Comparison of ENCODE assay signal across 1 cellular context in the genomic region with DNA sequence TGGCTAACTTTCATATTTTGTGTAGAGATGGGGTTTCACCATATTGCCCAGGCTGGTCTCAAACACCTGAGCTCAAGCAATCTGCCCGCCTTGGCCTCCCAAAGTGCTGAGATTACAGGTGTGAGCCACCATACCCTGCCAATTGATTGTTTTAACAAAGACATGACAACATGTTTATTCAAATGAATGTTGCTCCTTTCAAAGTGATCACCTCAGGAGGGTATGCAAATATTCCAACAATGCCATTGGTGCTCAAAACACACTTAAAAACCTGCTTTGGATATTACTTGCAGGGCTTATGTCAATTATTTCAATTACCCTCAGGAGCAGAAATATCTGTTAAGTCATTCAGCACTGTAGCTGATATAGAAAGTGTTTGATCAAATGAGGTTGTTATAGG.
TF ChIP-seq lines count a peak whose summit lies in the region.

No MANE protein-coding gene starts in this region.

TF ChIP-seq in H1, 55 proteins besides CTCF, POLR2A, EP300 and RAD21:
- TF ChIP-seq, protein P1, sequence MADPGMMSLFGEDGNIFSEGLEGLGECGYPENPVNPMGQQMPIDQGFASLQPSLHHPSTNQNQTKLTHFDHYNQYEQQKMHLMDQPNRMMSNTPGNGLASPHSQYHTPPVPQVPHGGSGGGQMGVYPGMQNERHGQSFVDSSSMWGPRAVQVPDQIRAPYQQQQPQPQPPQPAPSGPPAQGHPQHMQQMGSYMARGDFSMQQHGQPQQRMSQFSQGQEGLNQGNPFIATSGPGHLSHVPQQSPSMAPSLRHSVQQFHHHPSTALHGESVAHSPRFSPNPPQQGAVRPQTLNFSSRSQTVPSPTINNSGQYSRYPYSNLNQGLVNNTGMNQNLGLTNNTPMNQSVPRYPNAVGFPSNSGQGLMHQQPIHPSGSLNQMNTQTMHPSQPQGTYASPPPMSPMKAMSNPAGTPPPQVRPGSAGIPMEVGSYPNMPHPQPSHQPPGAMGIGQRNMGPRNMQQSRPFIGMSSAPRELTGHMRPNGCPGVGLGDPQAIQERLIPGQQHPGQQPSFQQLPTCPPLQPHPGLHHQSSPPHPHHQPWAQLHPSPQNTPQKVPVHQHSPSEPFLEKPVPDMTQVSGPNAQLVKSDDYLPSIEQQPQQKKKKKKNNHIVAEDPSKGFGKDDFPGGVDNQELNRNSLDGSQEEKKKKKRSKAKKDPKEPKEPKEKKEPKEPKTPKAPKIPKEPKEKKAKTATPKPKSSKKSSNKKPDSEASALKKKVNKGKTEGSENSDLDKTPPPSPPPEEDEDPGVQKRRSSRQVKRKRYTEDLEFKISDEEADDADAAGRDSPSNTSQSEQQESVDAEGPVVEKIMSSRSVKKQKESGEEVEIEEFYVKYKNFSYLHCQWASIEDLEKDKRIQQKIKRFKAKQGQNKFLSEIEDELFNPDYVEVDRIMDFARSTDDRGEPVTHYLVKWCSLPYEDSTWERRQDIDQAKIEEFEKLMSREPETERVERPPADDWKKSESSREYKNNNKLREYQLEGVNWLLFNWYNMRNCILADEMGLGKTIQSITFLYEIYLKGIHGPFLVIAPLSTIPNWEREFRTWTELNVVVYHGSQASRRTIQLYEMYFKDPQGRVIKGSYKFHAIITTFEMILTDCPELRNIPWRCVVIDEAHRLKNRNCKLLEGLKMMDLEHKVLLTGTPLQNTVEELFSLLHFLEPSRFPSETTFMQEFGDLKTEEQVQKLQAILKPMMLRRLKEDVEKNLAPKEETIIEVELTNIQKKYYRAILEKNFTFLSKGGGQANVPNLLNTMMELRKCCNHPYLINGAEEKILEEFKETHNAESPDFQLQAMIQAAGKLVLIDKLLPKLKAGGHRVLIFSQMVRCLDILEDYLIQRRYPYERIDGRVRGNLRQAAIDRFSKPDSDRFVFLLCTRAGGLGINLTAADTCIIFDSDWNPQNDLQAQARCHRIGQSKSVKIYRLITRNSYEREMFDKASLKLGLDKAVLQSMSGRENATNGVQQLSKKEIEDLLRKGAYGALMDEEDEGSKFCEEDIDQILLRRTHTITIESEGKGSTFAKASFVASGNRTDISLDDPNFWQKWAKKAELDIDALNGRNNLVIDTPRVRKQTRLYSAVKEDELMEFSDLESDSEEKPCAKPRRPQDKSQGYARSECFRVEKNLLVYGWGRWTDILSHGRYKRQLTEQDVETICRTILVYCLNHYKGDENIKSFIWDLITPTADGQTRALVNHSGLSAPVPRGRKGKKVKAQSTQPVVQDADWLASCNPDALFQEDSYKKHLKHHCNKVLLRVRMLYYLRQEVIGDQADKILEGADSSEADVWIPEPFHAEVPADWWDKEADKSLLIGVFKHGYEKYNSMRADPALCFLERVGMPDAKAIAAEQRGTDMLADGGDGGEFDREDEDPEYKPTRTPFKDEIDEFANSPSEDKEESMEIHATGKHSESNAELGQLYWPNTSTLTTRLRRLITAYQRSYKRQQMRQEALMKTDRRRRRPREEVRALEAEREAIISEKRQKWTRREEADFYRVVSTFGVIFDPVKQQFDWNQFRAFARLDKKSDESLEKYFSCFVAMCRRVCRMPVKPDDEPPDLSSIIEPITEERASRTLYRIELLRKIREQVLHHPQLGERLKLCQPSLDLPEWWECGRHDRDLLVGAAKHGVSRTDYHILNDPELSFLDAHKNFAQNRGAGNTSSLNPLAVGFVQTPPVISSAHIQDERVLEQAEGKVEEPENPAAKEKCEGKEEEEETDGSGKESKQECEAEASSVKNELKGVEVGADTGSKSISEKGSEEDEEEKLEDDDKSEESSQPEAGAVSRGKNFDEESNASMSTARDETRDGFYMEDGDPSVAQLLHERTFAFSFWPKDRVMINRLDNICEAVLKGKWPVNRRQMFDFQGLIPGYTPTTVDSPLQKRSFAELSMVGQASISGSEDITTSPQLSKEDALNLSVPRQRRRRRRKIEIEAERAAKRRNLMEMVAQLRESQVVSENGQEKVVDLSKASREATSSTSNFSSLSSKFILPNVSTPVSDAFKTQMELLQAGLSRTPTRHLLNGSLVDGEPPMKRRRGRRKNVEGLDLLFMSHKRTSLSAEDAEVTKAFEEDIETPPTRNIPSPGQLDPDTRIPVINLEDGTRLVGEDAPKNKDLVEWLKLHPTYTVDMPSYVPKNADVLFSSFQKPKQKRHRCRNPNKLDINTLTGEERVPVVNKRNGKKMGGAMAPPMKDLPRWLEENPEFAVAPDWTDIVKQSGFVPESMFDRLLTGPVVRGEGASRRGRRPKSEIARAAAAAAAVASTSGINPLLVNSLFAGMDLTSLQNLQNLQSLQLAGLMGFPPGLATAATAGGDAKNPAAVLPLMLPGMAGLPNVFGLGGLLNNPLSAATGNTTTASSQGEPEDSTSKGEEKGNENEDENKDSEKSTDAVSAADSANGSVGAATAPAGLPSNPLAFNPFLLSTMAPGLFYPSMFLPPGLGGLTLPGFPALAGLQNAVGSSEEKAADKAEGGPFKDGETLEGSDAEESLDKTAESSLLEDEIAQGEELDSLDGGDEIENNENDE (IDR thresholded peaks at IDR 0.05; ENCODE audit: insufficient replicate concordance, low read length), result no peak
- TF ChIP-seq TEAD4 (IDR thresholded peaks at IDR 0.05; ENCODE audit: low read depth, low read length), result peak; percentile 78
